27 cellular contexts compared by ENCODE assay signal in the genomic region with DNA sequence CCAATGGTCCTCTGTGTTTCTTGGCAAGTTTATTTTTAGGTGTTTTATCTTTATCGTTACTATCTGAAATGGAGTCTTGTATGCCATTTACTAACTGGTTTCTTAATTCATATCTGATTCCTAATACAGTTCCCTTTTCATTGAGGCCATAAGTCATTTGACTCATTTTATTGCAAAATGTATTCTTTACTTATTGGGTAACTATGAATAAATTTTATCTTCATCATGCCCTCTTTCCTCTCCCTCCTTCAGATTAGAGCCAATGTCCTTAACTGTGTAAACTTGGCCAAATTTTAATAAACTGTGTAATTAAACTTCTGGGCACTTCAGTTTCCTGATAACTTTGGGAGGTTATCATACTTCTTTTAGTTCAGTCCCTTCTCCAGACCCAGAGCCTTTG. TPM values are rescaled to one million over a fixed set of nuclear protein-coding genes. Genes with fewer than 3 reads are reported as not detected.
A peak's percentile ranks its signal among the peaks of the same experiment; 100 is the strongest.
DNase-seq lines count a peak whose midpoint lies in the region; ATAC-seq and TF ChIP-seq lines count a peak whose summit lies in the region.
"Had no signal": no experiment of that assay in that cellular context is flagged by ENCODE, and none has a peak within 500 bp of the region (broad histone marks: within the 10 kb centered on the region; RNA-seq: fewer than 3 reads in every experiment).

No MANE protein-coding gene starts in this region.

- POLR2A ChIA-PET in naive thymus-derived CD4-positive, alpha-beta T cell (lab: Charles Lee), result no interaction called here

- no peak overlapping the region for H3K4me3 ChIP-seq in epithelial cell of esophagus (ENCODE audit: low read length)
- no peak overlapping the region for H3K4me3 ChIP-seq in naive thymus-derived CD4-positive, alpha-beta T cell (ENCODE audit: low read length)
- H3K4me3 ChIP-seq: ovary had no signal

- H3K27me3 ChIP-seq in naive thymus-derived CD4-positive, alpha-beta T cell (ENCODE audit: control insufficient read depth in 2 of 2, insufficient read depth in 2 of 2, low read length in 2 of 2), result no peaks in the 10 kb centered on the region
- H3K27me3 ChIP-seq: ovary had no signal

- H3K27ac ChIP-seq in naive thymus-derived CD4-positive, alpha-beta T cell (ENCODE audit: low read depth, low read length), result no peak overlapping the region
- H3K27ac ChIP-seq: KMS-11, ovary had no signal

- CTCF ChIA-PET in naive thymus-derived CD4-positive, alpha-beta T cell (lab: Charles Lee), result no interaction called here

- H3K27ac Mint-ChIP-seq in CD14-positive monocyte, result peak overlapping the region; percentile 83 to 95 (median 92)
- H3K27ac Mint-ChIP-seq in naive thymus-derived CD4-positive, alpha-beta T cell, result no peak overlapping the region
- H3K27ac Mint-ChIP-seq in glutamatergic neuron (ENCODE audit: unreplicated experiment), result no peak overlapping the region
- H3K27ac Mint-ChIP-seq: endodermal cell; HFFc6; natural killer cell; stimulated activated naive B cell treated with anti-CD40 and anti-IgM and Interleukin-4, amounts not matched to agents 10 μg/mL and 1 μg/mL and 100 μg/mL, for 72 hours had no signal

- peaks cover 0 to 21% (median 0%) of the 10 kb centered on the region in 3 experiments for H3K36me3 ChIP-seq in naive thymus-derived CD4-positive, alpha-beta T cell (ENCODE audit: control insufficient read depth in 2 of 3, insufficient read depth in 3 of 3, low read length in 3 of 3)
- H3K36me3 ChIP-seq: ovary had no signal

- intact Hi-C loops in CD14-positive monocyte (cut with micrococcal nuclease), result no loop called here
- intact Hi-C loops in naive thymus-derived CD4-positive, alpha-beta T cell (cut with micrococcal nuclease), result no loop called here

- TF ChIP-seq CTCF in CD14-positive monocyte (IDR thresholded peaks at IDR 0.05) (no peak), epithelial cell of esophagus (IDR thresholded peaks at IDR 0.05; ENCODE audit: insufficient read depth, low read depth, low read length, missing control alignments) (no peak), glutamatergic neuron (IDR thresholded peaks at IDR 0.05; ENCODE audit: partially characterized antibody, unreplicated experiment) (no peak)

- H3K9me3 Mint-ChIP-seq in CD14-positive monocyte, result peaks cover 0 to 2% (median 0%) of the 10 kb centered on the region in 7 donors
- H3K9me3 Mint-ChIP-seq in naive thymus-derived CD4-positive, alpha-beta T cell, result no peaks in the 10 kb centered on the region
- H3K9me3 Mint-ChIP-seq in glutamatergic neuron (ENCODE audit: unreplicated experiment), result no peaks in the 10 kb centered on the region
- H3K9me3 Mint-ChIP-seq: endodermal cell; HFFc6; natural killer cell; stimulated activated naive B cell treated with anti-CD40 and anti-IgM and Interleukin-4, amounts not matched to agents 10 μg/mL and 1 μg/mL and 100 μg/mL, for 72 hours had no signal

- H3K27me3 Mint-ChIP-seq in CD14-positive monocyte (ENCODE audit: low read depth in 3 of 3) (peaks cover 0 to 1% (median 0%) of the 10 kb centered on the region in 3 donors), glutamatergic neuron (ENCODE audit: unreplicated experiment) (no peaks in the 10 kb centered on the region)
- no peaks in the 10 kb centered on the region for H3K27me3 Mint-ChIP-seq in naive thymus-derived CD4-positive, alpha-beta T cell
- H3K27me3 Mint-ChIP-seq: stimulated activated naive B cell treated with anti-CD40 and anti-IgM and Interleukin-4, amounts not matched to agents 10 μg/mL and 1 μg/mL and 100 μg/mL, for 72 hours had no signal

- H3K4me1 Mint-ChIP-seq in CD14-positive monocyte, result peaks cover 16% of the 10 kb centered on the region
- H3K4me1 Mint-ChIP-seq in naive thymus-derived CD4-positive, alpha-beta T cell, result peaks cover 4 to 21% (median 5%) of the 10 kb centered on the region in 7 donors
- H3K4me1 Mint-ChIP-seq in glutamatergic neuron (ENCODE audit: low read depth, unreplicated experiment), result no peaks in the 10 kb centered on the region
- H3K4me1 Mint-ChIP-seq: endodermal cell; natural killer cell; stimulated activated naive B cell treated with anti-CD40 and anti-IgM and Interleukin-4, amounts not matched to agents 10 μg/mL and 1 μg/mL and 100 μg/mL, for 72 hours had no signal

- no peaks in the 10 kb centered on the region for H3K4me1 ChIP-seq in naive thymus-derived CD4-positive, alpha-beta T cell (ENCODE audit: control insufficient read depth in 2 of 2, insufficient read depth in 2 of 2, low read length in 2 of 2)

- ATAC-seq in naive thymus-derived CD4-positive, alpha-beta T cell, result peak; percentile 54
- no peak for ATAC-seq in GM18909 (IDR thresholded peaks at IDR 0.05; ENCODE audit: poor library complexity, unreplicated experiment)
- ATAC-seq: SK-N-SH treated with all-trans-retinoic acid at 6 μM for 48 hours; stimulated activated naive B cell treated with anti-CD40 and anti-IgM and Interleukin-4, amounts not matched to agents 10 μg/mL and 1 μg/mL and 100 μg/mL, for 72 hours had no signal

- H3K9me3 ChIP-seq in naive thymus-derived CD4-positive, alpha-beta T cell (ENCODE audit: control insufficient read depth in 2 of 3, low read length in 3 of 3), result no peaks in the 10 kb centered on the region
- H3K9me3 ChIP-seq: ovary had no signal

- DNase-seq in CD14-positive monocyte (ENCODE audit: low spot score), result no peak
- peak; percentile 37 for DNase-seq in NOMO-1 treated with DMSO at 0.1 percent for 48 hours (lab: John Stamatoyannopoulos, UW; ENCODE audit: unreplicated experiment)
- peak; percentile 47 for DNase-seq in epithelial cell of esophagus (ENCODE audit: low read depth)
- no peak for DNase-seq in naive thymus-derived CD4-positive, alpha-beta T cell
- DNase-seq in HK-2 (ENCODE audit: unreplicated experiment), result no peak
- no peak for DNase-seq in epidermal melanocyte (ENCODE audit: insufficient read length, low spot score)
- no peak for DNase-seq in glutamatergic neuron
- DNase-seq: ACHN; activated CD4-positive, alpha-beta T cell treated with anti-CD3 and anti-CD28 coated beads for 48 hours; activated naive CD4-positive, alpha-beta T cell treated with anti-CD3 and anti-CD28 coated beads, Interleukin-2, amount 50 U/mL, for 16 hours; anterior cingulate cortex; C1 segment of cervical spinal cord; endodermal cell; head of caudate nucleus; HFFc6; natural killer cell; NCI-H1048; NCI-H187; NCI-H526; ovary; stimulated activated CD4-positive, alpha-beta T cell treated with anti-CD3 and anti-CD28 coated beads, Interleukin-12 subunit alpha, Interleukin-12 subunit beta, amount 100 ng/mL, for 4 hours; stimulated activated CD4-positive, alpha-beta T cell treated with anti-CD3 and anti-CD28 coated beads, Interleukin-4, amount 100 ng/mL, for 24 hours; stimulated activated naive B cell treated with anti-CD40 and anti-IgM and Interleukin-4, amounts not matched to agents 10 μg/mL and 1 μg/mL and 100 μg/mL, for 72 hours; T-helper 2 cell had no signal

- peaks cover 52 to 74% of the 10 kb centered on the region in 2 donors for H3K36me3 Mint-ChIP-seq in CD14-positive monocyte
- H3K36me3 Mint-ChIP-seq in naive thymus-derived CD4-positive, alpha-beta T cell, result peaks cover 5 to 71% (median 42%) of the 10 kb centered on the region in 5 donors
- H3K36me3 Mint-ChIP-seq in glutamatergic neuron (ENCODE audit: unreplicated experiment), result no peaks in the 10 kb centered on the region

- H3K4me3 Mint-ChIP-seq in CD14-positive monocyte, result peak overlapping the region in 1 of 2 donors; percentile 58
- no peak overlapping the region for H3K4me3 Mint-ChIP-seq in naive thymus-derived CD4-positive, alpha-beta T cell
- H3K4me3 Mint-ChIP-seq in glutamatergic neuron (ENCODE audit: unreplicated experiment), result no peak overlapping the region
- H3K4me3 Mint-ChIP-seq: endodermal cell; HFFc6; natural killer cell; stimulated activated naive B cell treated with anti-CD40 and anti-IgM and Interleukin-4, amounts not matched to agents 10 μg/mL and 1 μg/mL and 100 μg/mL, for 72 hours had no signal

RNA-seq across cellular contexts. Expression of a gene that starts 19.3 kb away (rescaled TPM):
- 1 to 10 TPM; 6.0 to 7.6 TPM for polyA plus RNA-seq in CD14-positive monocyte
- 10 to 100 TPM in 4 of 5 experiments, 1 to 10 TPM in 1; 9.6 to 37.9 (median 24.6) TPM for total RNA-seq in naive thymus-derived CD4-positive, alpha-beta T cell
- polyA plus RNA-seq in naive thymus-derived CD4-positive, alpha-beta T cell, result 10 to 100 TPM; 16.1 to 22.8 TPM
- 180 TPM for total RNA-seq in glutamatergic neuron (ENCODE audit: unreplicated experiment)

Comparison
In these comparisons a context has a peak if more than half of its experiments do, and no peak if none do; other contexts are left out.
1. DNase-seq: peak in NOMO-1 treated with DMSO at 0.1 percent for 48 hours (single experiment) and epithelial cell of esophagus (single experiment); none in CD14-positive monocyte (single experiment), naive thymus-derived CD4-positive, alpha-beta T cell (0 of 9), HK-2 (single experiment), epidermal melanocyte (single experiment) and glutamatergic neuron (single experiment).
2. H3K27ac Mint-ChIP-seq: peak in CD14-positive monocyte (7 of 7); none in naive thymus-derived CD4-positive, alpha-beta T cell (0 of 9) and glutamatergic neuron (single experiment).